23 cellular contexts compared by ENCODE assay signal in the genomic region with DNA sequence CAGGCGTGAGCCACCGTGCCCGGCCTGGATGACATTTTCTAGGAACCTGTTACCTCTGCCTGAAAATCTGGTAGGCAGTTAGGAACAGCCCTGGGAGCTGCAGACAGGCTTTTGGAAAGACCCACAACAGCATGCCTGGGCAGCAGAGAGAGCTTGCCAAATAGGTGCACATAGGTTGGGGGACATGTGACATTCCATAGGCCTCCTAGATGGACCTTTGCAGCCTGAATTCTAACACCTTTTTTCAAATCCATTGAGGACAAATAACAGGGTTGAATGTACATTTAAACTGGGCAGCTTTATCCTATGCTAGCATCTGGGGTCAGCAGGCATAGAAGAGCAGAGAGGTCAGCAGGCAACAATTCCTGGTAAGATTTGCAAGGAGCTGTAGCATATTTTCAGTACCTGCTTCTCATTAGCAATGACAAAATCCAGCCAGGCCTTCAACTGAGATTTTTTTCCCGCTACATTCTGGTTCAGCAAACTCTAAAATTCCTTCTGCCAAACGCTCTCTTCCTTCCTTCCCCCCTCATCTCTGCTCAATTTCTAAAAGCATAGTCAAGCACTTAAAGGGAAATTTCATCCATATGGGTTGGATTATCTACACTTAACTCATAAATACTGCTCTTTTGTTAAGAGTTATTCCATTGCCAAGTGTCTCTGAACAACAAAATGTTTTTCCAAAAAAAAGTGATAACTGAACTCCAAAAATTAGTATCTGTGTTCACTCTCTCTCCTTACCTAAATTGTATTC.
A peak's percentile ranks its signal among the peaks of the same experiment; 100 is the strongest.
DNase-seq lines count a peak whose midpoint lies in the region; ATAC-seq and TF ChIP-seq lines count a peak whose summit lies in the region.
"Had no signal": no experiment of that assay in that cellular context is flagged by ENCODE, and none has a peak within 500 bp of the region (broad histone marks: within the 10 kb centered on the region; RNA-seq: fewer than 3 reads in every experiment).

No MANE protein-coding gene starts in this region.

- no peaks in the 10 kb centered on the region for H3K9me3 ChIP-seq in esophagus squamous epithelium
- H3K9me3 ChIP-seq in muscle layer of colon (ENCODE audit: low read length): no peaks in the 10 kb centered on the region
- no peaks in the 10 kb centered on the region for H3K9me3 ChIP-seq in transverse colon
- H3K9me3 ChIP-seq: prostate gland, SJSA1 had no signal

- no peak for TF ChIP-seq CTCF in VCaP (conservative IDR thresholded peaks at IDR 0.05)
- no peak for TF ChIP-seq CTCF in esophagus squamous epithelium (IDR thresholded peaks at IDR 0.05)
- TF ChIP-seq CTCF in transverse colon (IDR thresholded peaks at IDR 0.05): no peak

- intact Hi-C loops in esophagus squamous epithelium (cut with DNase I) (no loop called here), transverse colon (cut with DNase I; ENCODE audit: low total_unique reads) (no loop called here)

- in situ Hi-C loops in transverse colon (cut with MboI; ENCODE audit: low pct_ligation_motif_present in 1 of 4, low pct_unique_long_range_greater_than_20kb in 1 of 4, low sequenced_read_pairs in 3 of 4): no loop called here

- no peak overlapping the region for H3K9ac ChIP-seq in muscle layer of colon (ENCODE audit: low read length)

- H3K27me3 ChIP-seq in esophagus squamous epithelium: no peaks in the 10 kb centered on the region
- no peaks in the 10 kb centered on the region for H3K27me3 ChIP-seq in muscle layer of colon (ENCODE audit: control insufficient read depth in 1 of 2, insufficient read depth in 2 of 2, low read length in 2 of 2)
- no peaks in the 10 kb centered on the region for H3K27me3 ChIP-seq in transverse colon
- H3K27me3 ChIP-seq: SJSA1 had no signal

- TF ChIP-seq POLR2A in esophagus squamous epithelium (IDR thresholded peaks at IDR 0.05) (no peak), transverse colon (IDR thresholded peaks at IDR 0.05) (no peak)

- H3K4me1 ChIP-seq in esophagus squamous epithelium (peaks cover 29 to 58% (median 42%) of the 10 kb centered on the region in 3 donors), muscle layer of colon (ENCODE audit: insufficient read depth, low read length) (peaks cover 78% of the 10 kb centered on the region), transverse colon (peaks cover 55 to 79% (median 61%) of the 10 kb centered on the region in 4 donors)

- TF ChIP-seq EP300 in transverse colon (IDR thresholded peaks at IDR 0.05; ENCODE audit: low read depth): no peak

- DNase-seq in esophagus squamous epithelium (lab: John Stamatoyannopoulos, UW): no peak
- peak; percentile 12 for DNase-seq in transverse colon
- DNase-seq in C1 segment of cervical spinal cord (lab: John Stamatoyannopoulos, UW): no peak
- no peak for DNase-seq in T-helper 1 cell
- DNase-seq: activated CD4-positive, alpha-beta T cell treated with anti-CD3 and anti-CD28 coated beads for 48 hours; activated gamma-delta T cell treated with Interleukin-2 at 50 U/mL for 16 hours; activated T-cell treated with anti-CD3 and anti-CD28 coated beads, Interleukin-2, amount 50 U/mL, for 24 hours; CD4-positive, CD25-positive, alpha-beta regulatory T cell; HCEC 1CT; Kasumi-1; MV-4-11; NCI-H1694 treated with DMSO at 0.1 percent for 48 hours; NCI-H2171; NCI-H524 treated with DMSO at 0.1 percent for 48 hours; small intestine; T-helper 2 cell had no signal

- H3K27ac ChIP-seq in VCaP (peak overlapping the region; percentile 97), esophagus squamous epithelium (peak overlapping the region; percentile 80 to 94 (median 90)), muscle layer of colon (ENCODE audit: low read depth, low read length) (peak overlapping the region; percentile 93), transverse colon (peak overlapping the region; percentile 92 to 97 (median 95))
- H3K27ac ChIP-seq: HL-60, SJSA1 had no signal

- H3K4me3 ChIP-seq in esophagus squamous epithelium (no peak overlapping the region), muscle layer of colon (ENCODE audit: low read depth in 1 of 2, low read length in 2 of 2) (no peak overlapping the region), transverse colon (no peak overlapping the region)
- H3K4me3 ChIP-seq: coronary artery, prostate gland, SJSA1 had no signal

- ATAC-seq in HG03457 (IDR thresholded peaks at IDR 0.05; ENCODE audit: unreplicated experiment): no peak

- no peaks in the 10 kb centered on the region for H3K36me3 ChIP-seq in esophagus squamous epithelium
- H3K36me3 ChIP-seq in muscle layer of colon (ENCODE audit: insufficient read depth, low read length): no peaks in the 10 kb centered on the region
- no peaks in the 10 kb centered on the region for H3K36me3 ChIP-seq in transverse colon
- H3K36me3 ChIP-seq: prostate gland, SJSA1 had no signal

- 63 to 77% methylated on average over 2 to 5 of the region's 5 CpGs for WGBS in esophagus squamous epithelium, 2 donors
- 60 to 77% methylated on average over 2 to 5 of the region's 5 CpGs for WGBS in transverse colon (ENCODE audit: low coverage in 1 of 2), 2 donors
